29 cellular contexts compared by ENCODE assay signal in the genomic region with DNA sequence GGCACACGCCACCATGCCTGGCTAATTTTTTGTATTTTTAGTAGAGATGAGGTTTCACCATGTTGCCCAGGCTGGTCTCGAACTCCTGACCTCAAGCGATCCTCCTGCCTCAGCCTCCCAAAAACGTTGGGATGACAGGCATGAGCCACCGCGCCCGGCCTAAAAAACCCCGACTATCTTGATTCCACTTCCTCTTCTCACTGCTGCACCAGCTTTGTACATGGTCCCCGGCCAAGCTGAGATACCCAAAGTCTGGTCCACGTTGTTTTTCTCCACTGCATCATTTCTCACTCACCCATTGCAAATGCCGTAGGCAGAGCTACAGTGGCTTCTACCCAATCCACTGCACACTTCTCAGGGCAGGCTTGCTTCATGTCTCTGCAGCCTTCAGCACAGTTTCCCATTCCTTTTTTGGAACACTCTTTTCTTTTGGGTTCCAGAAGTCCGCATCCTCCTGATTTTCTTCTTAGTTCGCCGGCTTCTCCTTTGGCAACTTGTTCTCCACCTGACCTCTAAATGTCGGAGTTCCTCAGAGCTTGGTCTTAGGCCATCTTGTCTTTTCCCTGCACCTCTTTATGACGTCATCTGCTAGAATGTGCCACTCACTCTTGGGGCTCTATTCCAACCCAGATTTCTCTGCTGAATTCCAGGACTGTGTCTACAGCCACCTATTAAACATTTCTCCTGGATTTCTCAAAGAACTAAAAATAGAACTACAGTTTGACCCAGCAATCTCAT. TPM values are rescaled to one million over a fixed set of nuclear protein-coding genes. Genes with fewer than 3 reads are reported as not detected.
"Had no signal": no experiment of that assay in that cellular context is flagged by ENCODE, and none has a peak within 500 bp of the region (broad histone marks: within the 10 kb centered on the region; RNA-seq: fewer than 3 reads in every experiment).

No MANE protein-coding gene starts in this region.

- H3K36me3 Mint-ChIP-seq: activated naive CD8-positive, alpha-beta T cell treated with anti-CD3 and anti-CD28 coated beads, Interleukin-2, amount 10 ng/mL, durations not matched to agents 7 days and 5 days; stimulated activated naive B cell treated with anti-CD40 and anti-IgM and Interleukin-4, amounts not matched to agents 10 μg/mL and 1 μg/mL and 100 μg/mL, for 72 hours had no signal

- H3K4me1 Mint-ChIP-seq: neural crest cell had no signal

- ATAC-seq: activated CD4-positive, alpha-beta T cell treated with anti-CD3 and anti-CD28 coated beads for 36 hours; body of pancreas; heart right ventricle; left colon; mucosa of descending colon; stimulated activated naive B cell treated with anti-CD40 and anti-IgM and Interleukin-4, amounts not matched to agents 10 μg/mL and 1 μg/mL and 100 μg/mL, for 72 hours had no signal

- H3K9me3 Mint-ChIP-seq: activated B cell treated with CpG ODN at 0.5 μM for 24 hours; activated naive CD4-positive, alpha-beta T cell treated with anti-CD3 and anti-CD28 coated beads for 36 hours; activated naive CD8-positive, alpha-beta T cell treated with anti-CD3 and anti-CD28 coated beads, Interleukin-2, amount 10 ng/mL, durations not matched to agents 7 days and 5 days; neural crest cell; stimulated activated naive B cell treated with anti-CD40 and anti-IgM and Interleukin-4, amounts not matched to agents 10 μg/mL and 1 μg/mL and 100 μg/mL, for 72 hours had no signal

- H3K4me3 Mint-ChIP-seq: activated B cell treated with CpG ODN at 0.5 μM for 24 hours; activated CD4-positive, alpha-beta T cell treated with anti-CD3 and anti-CD28 coated beads for 36 hours; activated naive CD4-positive, alpha-beta T cell treated with anti-CD3 and anti-CD28 coated beads for 36 hours; activated naive CD8-positive, alpha-beta T cell treated with anti-CD3 and anti-CD28 coated beads, Interleukin-2, amount 10 ng/mL, durations not matched to agents 7 days and 5 days; neural crest cell; stimulated activated naive B cell treated with anti-CD40 and anti-IgM and Interleukin-4, amounts not matched to agents 10 μg/mL and 1 μg/mL and 100 μg/mL, for 72 hours had no signal

- H3K27me3 Mint-ChIP-seq: activated CD4-positive, alpha-beta T cell treated with anti-CD3 and anti-CD28 coated beads for 36 hours had no signal

- H3K27ac Mint-ChIP-seq: activated B cell treated with CpG ODN at 0.5 μM for 24 hours; activated CD4-positive, alpha-beta T cell treated with anti-CD3 and anti-CD28 coated beads for 36 hours; activated naive CD4-positive, alpha-beta T cell treated with anti-CD3 and anti-CD28 coated beads for 36 hours; activated naive CD8-positive, alpha-beta T cell treated with anti-CD3 and anti-CD28 coated beads, Interleukin-2, amount 10 ng/mL, durations not matched to agents 7 days and 5 days; stimulated activated naive B cell treated with anti-CD40 and anti-IgM and Interleukin-4, amounts not matched to agents 10 μg/mL and 1 μg/mL and 100 μg/mL, for 72 hours had no signal

- DNase-seq: activated B cell treated with CpG ODN at 0.5 μM for 24 hours; activated CD4-positive, alpha-beta T cell treated with anti-CD3 and anti-CD28 coated beads for 36 hours; activated CD4-positive, alpha-beta T cell treated with anti-CD3 and anti-CD28 coated beads, Interleukin-2, amount 50 U/mL, for 4 hours; activated CD8-positive, alpha-beta memory T cell treated with anti-CD3 and anti-CD28 coated beads for 24 hours; activated CD8-positive, alpha-beta memory T cell treated with anti-CD3 and anti-CD28 coated beads, Interleukin-2, amount 50 U/mL, for 48 hours; activated naive CD4-positive, alpha-beta T cell treated with anti-CD3 and anti-CD28 coated beads for 36 hours; activated naive CD8-positive, alpha-beta T cell treated with anti-CD3 and anti-CD28 coated beads, Interleukin-2, amount 10 ng/mL, durations not matched to agents 7 days and 5 days; activated T-cell treated with anti-CD3 and anti-CD28 coated beads, Interleukin-2, amount 50 U/mL, for 48 hours; amygdala; body of pancreas; heart right ventricle; islet precursor cell; left colon; mesenchymal stem cell; mucosa of descending colon; stimulated activated CD4-positive, alpha-beta T cell treated with anti-CD3 and anti-CD28 coated beads, Interleukin-2, amount 100 ng/mL, for 48 hours; stimulated activated CD8-positive, alpha-beta memory T cell treated with anti-CD3 and anti-CD28 coated beads, Interleukin-4, amount 100 ng/mL, for 48 hours; stimulated activated naive B cell treated with anti-CD40 and anti-IgM and Interleukin-4, amounts not matched to agents 10 μg/mL and 1 μg/mL and 100 μg/mL, for 72 hours; T-helper 9 cell; thyroid gland had no signal

RNA-seq across cellular contexts. Expression of a gene that starts 11.3 kb away (rescaled TPM):
- total RNA-seq: activated B cell treated with CpG ODN at 0.5 μM for 24 hours; activated CD4-positive, alpha-beta T cell treated with anti-CD3 and anti-CD28 coated beads for 36 hours; activated naive CD4-positive, alpha-beta T cell treated with anti-CD3 and anti-CD28 coated beads for 36 hours; activated naive CD8-positive, alpha-beta T cell treated with anti-CD3 and anti-CD28 coated beads, Interleukin-2, amount 10 ng/mL, durations not matched to agents 7 days and 5 days; cardiac muscle cell; fibroblast of villous mesenchyme; heart right ventricle; lower leg skin; omental fat pad; posterior vena cava; renal cortical epithelial cell; T-helper 1 cell treated with Interleukin-12 subunit alpha and Interleukin-12 subunit beta and Interleukin-4 antibody, amounts not matched to agents 30 ng/mL and 1 ng/mL, for 36 hours; ureter had no signal
